ENCODE assay signal across 1 cellular context in genomic region chrX:132023117-132023895, GRCh38.
TF ChIP-seq lines count a peak whose summit lies in the region.

Gene STK26 (plus strand): TSS chrX:132023302. CDS start chrX:132023618, 316 bp downstream.

TF ChIP-seq in GM12878, 131 proteins besides CTCF, POLR2A, EP300 and RAD21 (continued from another document):
- peak; percentile 86 for TF ChIP-seq USF1 (IDR thresholded peaks at IDR 0.05; ENCODE audit: borderline replicate concordance, extremely low read length, insufficient read depth, low read depth, low read length)
- peak in 1 of 2 experiments; percentile 80; a peak in 2 of 3 replicates for TF ChIP-seq EGR1 (IDR thresholded peaks at IDR 0.05; ENCODE audit: borderline replicate concordance in 1 of 2, low read depth in 2 of 2, low read length in 2 of 2)
- peak; percentile 69 for TF ChIP-seq POLR2AphosphoS5 (IDR thresholded peaks at IDR 0.05; ENCODE audit: low read length)
- no peak for TF ChIP-seq ASH2L (IDR thresholded peaks at IDR 0.05; ENCODE audit: borderline replicate concordance, low read depth)
- TF ChIP-seq MLLT1 (IDR thresholded peaks at IDR 0.05) = peak; percentile 47; the same call in 1 of the 2 replicates
- 0 out of 2 replicates have a peak, but pooled peaks have one; percentile 28 for TF ChIP-seq RCOR1 (conservative IDR thresholded peaks at IDR 0.05; ENCODE audit: low read depth, low read length)
- TF ChIP-seq CBX5 (IDR thresholded peaks at IDR 0.05; ENCODE audit: low read depth) = peak; percentile 24; the same call in 1 of the 2 replicates
- no peak for TF ChIP-seq CBFB (IDR thresholded peaks at IDR 0.05; ENCODE audit: low read depth)
- no peak for TF ChIP-seq HCFC1 (IDR thresholded peaks at IDR 0.05; ENCODE audit: low read length)
- TF ChIP-seq ATF3 (IDR thresholded peaks at IDR 0.05; ENCODE audit: borderline replicate concordance, extremely low read depth, low read depth, low read length) = no peak
- 0 out of 2 replicates have a peak, but pooled peaks have one; percentile 35 for TF ChIP-seq CHD2 (IDR thresholded peaks at IDR 0.05; ENCODE audit: borderline replicate concordance, low read depth, low read length)
- TF ChIP-seq HDAC2 (IDR thresholded peaks at IDR 0.05) = no peak
- no peak for TF ChIP-seq NRF1 (conservative IDR thresholded peaks at IDR 0.05; ENCODE audit: low read depth, low read length)
- TF ChIP-seq CREM (IDR thresholded peaks at IDR 0.05; ENCODE audit: low read depth) = 0 out of 2 replicates have a peak, but pooled peaks have one; percentile 6
- no peak for TF ChIP-seq ZBED1 (IDR thresholded peaks at IDR 0.05; ENCODE audit: borderline replicate concordance)
- no peak for TF ChIP-seq MTA2 (IDR thresholded peaks at IDR 0.05; ENCODE audit: low read depth)
- TF ChIP-seq IKZF1 (conservative IDR thresholded peaks at IDR 0.05) = 0 out of 2 replicates have a peak, but pooled peaks have one; percentile 25
- no peak for TF ChIP-seq SRF (IDR thresholded peaks at IDR 0.05; ENCODE audit: low read depth in 2 of 2, low read length in 2 of 2)
- TF ChIP-seq RFX5 (IDR thresholded peaks at IDR 0.05; ENCODE audit: low read depth, low read length) = no peak
- TF ChIP-seq FOXK2 (IDR thresholded peaks at IDR 0.05) = no peak
- TF ChIP-seq CEBPZ (IDR thresholded peaks at IDR 0.05; ENCODE audit: low read depth, low read length) = no peak
- TF ChIP-seq RAD51 (IDR thresholded peaks at IDR 0.05) = 0 out of 2 replicates have a peak, but pooled peaks have one; percentile 32
- no peak for TF ChIP-seq REST (IDR thresholded peaks at IDR 0.05; ENCODE audit: low read depth, low read length)
- TF ChIP-seq BCL3 (IDR thresholded peaks at IDR 0.05; ENCODE audit: borderline replicate concordance, insufficient read depth, low read depth, low read length, poor library complexity, severe bottlenecking) = no peak
- TF ChIP-seq ZNF207 (IDR thresholded peaks at IDR 0.05; ENCODE audit: borderline replicate concordance) = no peak
- TF ChIP-seq CUX1 (IDR thresholded peaks at IDR 0.05; ENCODE audit: insufficient replicate concordance, low read depth, low read length) = no peak
- no peak for TF ChIP-seq BMI1 (IDR thresholded peaks at IDR 0.05; ENCODE audit: borderline replicate concordance)
- TF ChIP-seq IKZF2 (IDR thresholded peaks at IDR 0.05) = peak in 1 of 2 experiments; percentile 26; a peak in 1 of 4 replicates
- TF ChIP-seq SPI1 (IDR thresholded peaks at IDR 0.05; ENCODE audit: borderline replicate concordance, insufficient read depth, low read depth, low read length) = no peak
- no peak for TF ChIP-seq BRCA1 (IDR thresholded peaks at IDR 0.05; ENCODE audit: low read depth, low read length)
- no peak for TF ChIP-seq E4F1 (IDR thresholded peaks at IDR 0.05; ENCODE audit: borderline replicate concordance, partially characterized antibody)
- peak; percentile 73; the same call in 1 of the 2 replicates for TF ChIP-seq PML (IDR thresholded peaks at IDR 0.05; ENCODE audit: low read length)
- peak in 1 of 2 experiments; percentile 52; a peak in 1 of 4 replicates for TF ChIP-seq BHLHE40 (IDR thresholded peaks at IDR 0.05; ENCODE audit: borderline replicate concordance in 1 of 2, low read depth in 2 of 2, low read length in 1 of 2)
- no peak for TF ChIP-seq BCL11A (IDR thresholded peaks at IDR 0.05; ENCODE audit: low read depth, low read length)
- no peak for TF ChIP-seq HSF1 (IDR thresholded peaks at IDR 0.05; ENCODE audit: low read depth, low read length)
- TF ChIP-seq POLR2AphosphoS2 (IDR thresholded peaks at IDR 0.05; ENCODE audit: low read depth, low read length) = peak; percentile 52; the same call in 1 of the 2 replicates
